In the genomic region with DNA sequence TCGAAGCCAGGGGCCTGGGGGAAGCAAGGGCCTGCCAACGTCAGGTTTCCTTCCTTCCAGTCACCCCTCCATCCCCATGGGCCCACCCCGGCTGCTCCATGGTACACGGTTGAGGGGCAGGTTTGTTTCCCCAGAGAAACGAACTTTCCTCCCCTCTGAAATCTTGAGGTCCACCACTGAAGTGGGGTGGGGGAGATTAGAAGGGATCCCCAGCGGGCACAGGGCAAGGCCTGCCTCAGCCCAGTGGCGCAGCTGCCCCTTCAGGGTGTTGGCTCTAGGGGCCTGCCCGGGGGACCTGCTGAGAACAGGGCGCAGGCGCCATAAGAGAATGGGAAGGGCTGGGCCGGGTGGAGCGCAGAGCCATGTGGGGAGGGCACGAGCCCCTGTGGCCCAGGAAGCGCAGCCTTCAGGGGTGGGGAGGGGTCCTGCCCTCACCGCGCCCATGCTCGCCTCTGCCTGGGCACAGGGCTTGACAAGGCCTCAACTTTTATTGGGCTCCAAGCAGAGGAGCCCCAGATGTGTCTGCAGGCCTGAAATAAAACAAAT, we compare ENCODE assay signal across 12 cellular contexts. TPM values are rescaled to one million over a fixed set of nuclear protein-coding genes. Genes with fewer than 3 reads are reported as not detected.
DNase-seq lines count a peak whose midpoint lies in the region; ATAC-seq and TF ChIP-seq lines count a peak whose summit lies in the region.
"Had no signal": no experiment of that assay in that cellular context is flagged by ENCODE, and none has a peak within 500 bp of the region (broad histone marks: within the 10 kb centered on the region; RNA-seq: fewer than 3 reads in every experiment).

No MANE protein-coding gene starts in this region.

- TF ChIP-seq CTCF in heart right ventricle (IDR thresholded peaks at IDR 0.05) = no peak
- no peak for TF ChIP-seq CTCF in vagina (IDR thresholded peaks at IDR 0.05)

- 63 to 68% methylated on average over 17 of the region's 17 CpGs for WGBS in heart right ventricle, 2 donors

- peak overlapping the region; percentile 50 to 92 (median 82) for H3K27ac ChIP-seq in heart right ventricle
- peak overlapping the region; percentile 69 for H3K27ac ChIP-seq in vagina

- no peaks in the 10 kb centered on the region for H3K27me3 ChIP-seq in heart right ventricle
- H3K27me3 ChIP-seq in vagina = no peaks in the 10 kb centered on the region

- DNase-seq in Right ventricle myocardium superior (peak; percentile 54), Right ventricle myocardium inferior (ENCODE audit: missing footprints) (no peak), heart right ventricle (no peak), posterior cingulate gyrus (peak in 8 of 10 donors; percentile 7 to 82 (median 20)), vagina (ENCODE audit: extremely low spot score in 2 of 2) (no peak), cerebellar cortex (ENCODE audit: low spot score) (no peak), NCI-H524 treated with DMSO at 0.1 percent for 48 hours (lab: John Stamatoyannopoulos, UW) (no peak)
- DNase-seq: activated CD4-positive, CD25-positive, alpha-beta regulatory T cell; activated CD8-positive, alpha-beta memory T cell treated with anti-CD3 and anti-CD28 coated beads, Interleukin-2, amount 50 U/mL, for 48 hours; activated naive CD8-positive, alpha-beta T cell treated with anti-CD3 and anti-CD28 coated beads, Interleukin-2, amount 10 ng/mL, durations not matched to agents 7 days and 5 days; NCI-H187 treated with DMSO at 0.1 percent for 48 hours had no signal

- peaks cover 29 to 92% (median 67%) of the 10 kb centered on the region in 9 donors for H3K4me1 ChIP-seq in heart right ventricle
- peaks cover 71% of the 10 kb centered on the region for H3K4me1 ChIP-seq in vagina

- intact Hi-C loops in Right ventricle myocardium superior (cut with DNase I) (no loop called here), Right ventricle myocardium inferior (cut with DNase I) (loop anchor here (2.0 kb wide), 1 partner anchor 15 kb away; no protein-coding TSS in a partner anchor), heart right ventricle (cut with DNase I) (loop anchor here in 1 of 10 donors (2.0 to 10.0 kb wide), 2 partner anchors 15 to 965 kb away; no protein-coding TSS in a partner anchor), posterior cingulate gyrus (cut with DNase I) (no loop called here), vagina (cut with DNase I) (loop anchor here (5.0 kb wide), 1 partner anchor 87 kb away; the partner anchor contains the start of gene CEBPA)

- no peaks in the 10 kb centered on the region for H3K9me3 ChIP-seq in heart right ventricle
- H3K9me3 ChIP-seq in vagina = no peaks in the 10 kb centered on the region

- ATAC-seq in Right ventricle myocardium superior (ENCODE audit: poor library complexity) (no peak), Right ventricle myocardium inferior (no peak), heart right ventricle (peak in 5 of 8 donors; percentile 29 to 48 (median 40)), GM18505 (IDR thresholded peaks at IDR 0.05; ENCODE audit: unreplicated experiment) (no peak)

- TF ChIP-seq POLR2A in vagina (IDR thresholded peaks at IDR 0.05) (no peak), GM18505 (IDR thresholded peaks at IDR 0.05; ENCODE audit: borderline replicate concordance, extremely low read depth, insufficient read depth, insufficient read length) (no peak)

- H3K4me3 ChIP-seq in heart right ventricle = peak overlapping the region in 1 of 10 donors; percentile 1
- H3K4me3 ChIP-seq in vagina = no peak overlapping the region

- H3K36me3 ChIP-seq in heart right ventricle (peaks cover 0 to 29% (median 0%) of the 10 kb centered on the region in 9 donors), vagina (peaks cover 0 to 10% of the 10 kb centered on the region in 2 donors)

RNA-seq across cellular contexts. Expression of gene CEBPG, which starts 16.1 kb away (rescaled TPM):
- total RNA-seq in Right ventricle myocardium superior = 16.1 TPM
- total RNA-seq in Right ventricle myocardium inferior = 17.5 TPM
- total RNA-seq in heart right ventricle = 10 to 100 TPM; 10.4 to 19.4 (median 13.4) TPM
- polyA plus RNA-seq in heart right ventricle = 10 to 100 TPM; 15.0 to 22.2 TPM
- total RNA-seq in vagina = 20.9 TPM

Comparison
In these comparisons a context has a peak if more than half of its experiments do, and no peak if none do; other contexts are left out.
1. ATAC-seq: peak in heart right ventricle (5 of 8); none in Right ventricle myocardium superior (single experiment), Right ventricle myocardium inferior (single experiment) and GM18505 (single experiment).
2. DNase-seq: peak in Right ventricle myocardium superior (single experiment) and posterior cingulate gyrus (8 of 10); none in Right ventricle myocardium inferior (single experiment), heart right ventricle (0 of 2), vagina (0 of 2), cerebellar cortex (single experiment) and NCI-H524 treated with DMSO at 0.1 percent for 48 hours (single experiment).
3. intact Hi-C loops: an anchor here in Right ventricle myocardium inferior (2.0 kb wide) and vagina (5.0 kb wide); none called in Right ventricle myocardium superior and posterior cingulate gyrus.